ENCODE assay signal across 8 cellular contexts in the genomic region with DNA sequence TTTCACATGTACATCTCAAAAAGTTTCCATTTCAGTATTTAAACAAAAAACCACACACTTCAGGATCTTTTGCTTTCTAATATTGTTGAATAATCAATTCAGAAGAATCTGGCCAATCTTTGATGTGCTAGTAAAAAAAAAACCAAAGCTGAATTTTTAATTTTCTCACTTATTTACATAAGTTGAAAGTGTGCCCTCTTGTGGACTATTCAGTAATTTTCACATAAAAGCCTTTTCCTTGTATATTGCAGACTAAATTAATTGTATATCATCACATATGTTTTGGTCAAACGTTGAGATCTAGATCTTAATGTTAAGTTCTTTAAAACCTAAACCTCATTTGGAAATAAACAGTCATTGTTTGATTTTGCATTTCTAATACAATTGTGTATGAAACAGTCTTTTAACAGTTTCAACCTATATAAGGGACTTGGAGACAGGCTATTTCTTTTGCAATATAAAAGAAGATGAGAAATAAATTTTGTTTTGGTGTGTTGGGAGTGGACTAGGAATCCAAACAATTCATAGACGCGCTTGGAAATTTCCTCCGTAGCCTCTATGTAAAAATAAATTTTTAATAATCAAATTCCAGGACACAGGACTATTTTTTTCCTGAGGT.
DNase-seq lines count a peak whose midpoint lies in the region; ATAC-seq, FAIRE-seq and TF ChIP-seq lines count a peak whose summit lies in the region.

No MANE protein-coding gene starts in this region.

- intact Hi-C loops in vagina (cut with DNase I), result no loop called here

- H3K4me3 Mint-ChIP-seq in immature natural killer cell, result no peak overlapping the region

- TF ChIP-seq POLR2A in vagina (IDR thresholded peaks at IDR 0.05), result no peak

- peak; percentile 83 for FAIRE-seq in TTC549 (lab: Jason Lieb, UNC)

- no peaks in the 10 kb centered on the region for H3K27me3 Mint-ChIP-seq in immature natural killer cell (ENCODE audit: low read depth in 3 of 3)

- peaks cover 52 to 82% of the 10 kb centered on the region in 2 donors for H3K4me1 Mint-ChIP-seq in immature natural killer cell

- H3K4me3 ChIP-seq in vagina, result no peak overlapping the region

- TF ChIP-seq CTCF in vagina (IDR thresholded peaks at IDR 0.05), result peak; percentile 11 to 36 (median 28)

- H3K4me1 ChIP-seq in vagina, result peaks cover 37% of the 10 kb centered on the region

- H3K36me3 ChIP-seq in vagina, result no peaks in the 10 kb centered on the region

- H3K27ac ChIP-seq in vagina, result no peak overlapping the region

- no peaks in the 10 kb centered on the region for H3K9me3 ChIP-seq in vagina

- H3K27me3 ChIP-seq in vagina, result no peaks in the 10 kb centered on the region

- DNase-seq in DMS153 treated with DMSO at 0.1 percent for 48 hours (lab: John Stamatoyannopoulos, UW; ENCODE audit: unreplicated experiment), result peak; percentile 46
- no peak for DNase-seq in DMS153 (lab: John Stamatoyannopoulos, UW)
- peak; percentile 55 for DNase-seq in MV-4-11 (lab: John Stamatoyannopoulos, UW)
- DNase-seq in immature natural killer cell, result peak; percentile 22 to 40 (median 36)
- no peak for DNase-seq in vagina (ENCODE audit: extremely low spot score in 2 of 2)
- no peak for DNase-seq in effector CD4-positive, alpha-beta T cell

- H3K9me3 Mint-ChIP-seq in immature natural killer cell, result no peaks in the 10 kb centered on the region

- ATAC-seq in GM19023 (IDR thresholded peaks at IDR 0.05; ENCODE audit: unreplicated experiment), result no peak

- peak overlapping the region in 2 of 6 donors; percentile 28 to 33 for H3K27ac Mint-ChIP-seq in immature natural killer cell

- H3K36me3 Mint-ChIP-seq in immature natural killer cell, result no peaks in the 10 kb centered on the region

Comparison
In these comparisons a context has a peak if more than half of its experiments do, and no peak if none do; other contexts are left out.
1. DNase-seq: peak in DMS153 treated with DMSO at 0.1 percent for 48 hours (single experiment), MV-4-11 (single experiment) and immature natural killer cell (3 of 3); none in DMS153 (single experiment), vagina (0 of 2) and effector CD4-positive, alpha-beta T cell (single experiment).